21 cellular contexts compared by ENCODE assay signal in the genomic region with DNA sequence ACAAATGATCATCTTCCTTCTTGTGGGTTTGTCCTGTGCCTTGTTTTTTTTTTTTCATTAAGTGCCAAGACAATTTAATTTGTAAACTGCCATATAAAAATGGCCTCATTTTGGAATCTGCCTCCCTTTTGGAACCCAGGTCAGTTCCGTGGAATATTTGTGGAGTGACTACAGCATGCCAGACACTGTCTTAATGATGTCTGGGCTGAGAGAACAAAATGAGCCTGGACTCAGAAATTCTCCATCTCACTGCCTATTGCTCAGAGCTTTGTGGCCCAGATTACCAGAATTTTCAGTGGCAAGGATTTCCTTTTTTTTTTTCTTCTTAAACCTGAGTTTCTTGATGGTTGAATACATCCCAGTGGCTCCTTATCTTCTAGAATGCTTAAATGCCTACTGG.
"Had no signal": no experiment of that assay in that cellular context is flagged by ENCODE, and none has a peak within 500 bp of the region (broad histone marks: within the 10 kb centered on the region; RNA-seq: fewer than 3 reads in every experiment).

No MANE protein-coding gene starts in this region.

- DNase-seq: activated CD4-positive, alpha-beta memory T cell treated with anti-CD3 and anti-CD28 coated beads, Interleukin-2, amount 10 ng/mL, durations not matched to agents 7 days and 5 days; activated CD4-positive, alpha-beta T cell treated with anti-CD3 and anti-CD28 coated beads for 36 hours; activated CD4-positive, alpha-beta T cell treated with anti-CD3 and anti-CD28 coated beads, Interleukin-2, amount 50 U/mL, for 1 hour; activated gamma-delta T cell; activated naive CD4-positive, alpha-beta T cell treated with anti-CD3 and anti-CD28 coated beads for 36 hours; activated T-cell treated with anti-CD3 and anti-CD28 coated beads for 4 hours; activated T-cell treated with anti-CD3 and anti-CD28 coated beads, Interleukin-2, amount 50 U/mL, for 48 hours; body of pancreas; central memory CD4-positive, alpha-beta T cell; NCI-H1048; NCI-H1930; NCI-H2171; NCI-H345; NCI-H510A; NCI-H526 treated with DMSO at 0.1 percent for 48 hours; NCI-H82; T-cell; WERI-Rb-1 had no signal

- H3K9me3 ChIP-seq: body of pancreas had no signal

- ATAC-seq: activated CD4-positive, alpha-beta T cell treated with anti-CD3 and anti-CD28 coated beads for 36 hours; activated T-helper 17 cell treated with anti-CD3 and anti-CD28 coated beads, Interleukin-2, amount 50 U/mL, for 72 hours; body of pancreas; Right ventricle myocardium inferior; T-cell had no signal

- H3K4me1 ChIP-seq: body of pancreas had no signal

- H3K27ac ChIP-seq: body of pancreas, SK-N-MC, WERI-Rb-1 had no signal

- H3K4me3 ChIP-seq: body of pancreas, SK-N-MC had no signal

- H3K36me3 ChIP-seq: WERI-Rb-1 had no signal

- H3K27me3 ChIP-seq: body of pancreas had no signal
